ENCODE assay signal across 19 cellular contexts in the genomic region with DNA sequence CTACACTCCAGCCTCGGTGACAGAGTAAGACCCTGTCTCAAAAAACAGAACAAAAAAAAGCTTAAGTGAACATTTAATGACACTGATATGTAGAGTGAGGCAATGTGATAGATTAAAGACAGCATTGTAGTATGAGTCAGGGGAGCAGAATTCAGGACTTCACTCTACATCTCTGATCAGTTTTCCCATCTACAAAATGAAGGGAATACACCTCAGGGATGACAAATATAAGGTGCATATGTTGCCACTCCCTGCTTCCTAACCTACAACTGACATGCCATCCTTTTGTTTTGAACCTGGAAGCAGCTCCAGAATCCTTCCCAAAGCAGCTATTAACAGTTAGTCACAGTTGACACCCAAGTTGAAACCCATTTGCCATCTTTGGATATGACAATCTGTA.
"Had no signal": no experiment of that assay in that cellular context is flagged by ENCODE, and none has a peak within 500 bp of the region (broad histone marks: within the 10 kb centered on the region; RNA-seq: fewer than 3 reads in every experiment).

No MANE protein-coding gene starts in this region.

- DNase-seq: activated CD4-positive, alpha-beta memory T cell treated with anti-CD3 and anti-CD28 coated beads, Interleukin-2, amount 10 ng/mL, durations not matched to agents 7 days and 5 days; activated CD4-positive, alpha-beta T cell treated with anti-CD3 and anti-CD28 coated beads for 36 hours; activated CD4-positive, alpha-beta T cell treated with anti-CD3 and anti-CD28 coated beads, Interleukin-2, amount 50 U/mL, for 1 hour; activated gamma-delta T cell; activated naive CD4-positive, alpha-beta T cell treated with anti-CD3 and anti-CD28 coated beads for 36 hours; activated T-cell treated with anti-CD3 and anti-CD28 coated beads for 4 hours; activated T-cell treated with anti-CD3 and anti-CD28 coated beads, Interleukin-2, amount 50 U/mL, for 48 hours; anterior cingulate cortex; central memory CD4-positive, alpha-beta T cell; KG1; NCI-H1092; NCI-H1417 treated with DMSO at 0.1 percent for 48 hours; NCI-H2029 treated with DMSO at 0.1 percent for 48 hours; NCI-H510A treated with DMSO at 0.1 percent for 48 hours; NCI-H69; SIG-M5; T-helper 17 cell; T-helper 9 cell had no signal

- ATAC-seq: activated CD4-positive, alpha-beta T cell treated with anti-CD3 and anti-CD28 coated beads for 36 hours; activated T-helper 17 cell treated with anti-CD3 and anti-CD28 coated beads, Interleukin-2, amount 50 U/mL, for 72 hours; T-helper 17 cell had no signal
